Comparison of ENCODE assay signal across 26 cellular contexts in the genomic region with DNA sequence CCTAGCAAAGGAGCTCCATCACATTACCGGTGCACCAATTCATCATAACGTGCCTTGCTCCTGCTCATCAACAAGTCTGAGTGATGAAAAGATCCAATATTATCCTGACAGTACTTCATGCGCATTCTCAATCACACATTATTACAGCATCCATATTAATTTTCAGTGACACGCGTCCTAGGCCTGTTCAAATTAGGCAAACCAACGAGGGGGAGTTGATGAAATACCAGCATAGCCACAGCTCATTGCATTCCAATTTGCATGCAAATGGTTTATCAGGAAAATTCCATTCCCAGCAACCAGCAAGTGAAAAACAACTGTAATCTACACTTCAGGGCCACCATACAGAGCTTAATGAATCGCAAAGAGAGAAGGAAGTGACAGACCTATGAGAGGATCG.
A peak's percentile ranks its signal among the peaks of the same experiment; 100 is the strongest.
DNase-seq lines count a peak whose midpoint lies in the region; ATAC-seq, FAIRE-seq and TF ChIP-seq lines count a peak whose summit lies in the region.
"Had no signal": no experiment of that assay in that cellular context is flagged by ENCODE, and none has a peak within 500 bp of the region (broad histone marks: within the 10 kb centered on the region; RNA-seq: fewer than 3 reads in every experiment).

No MANE protein-coding gene starts in this region.

- no peak overlapping the region for H3K27ac ChIP-seq in uterus
- H3K27ac ChIP-seq: 22Rv1, prostate gland, spleen, stomach had no signal

- no peaks in the 10 kb centered on the region for H3K36me3 ChIP-seq in uterus
- H3K36me3 ChIP-seq: prostate gland had no signal

- no peaks in the 10 kb centered on the region for H3K9me3 ChIP-seq in uterus
- H3K9me3 ChIP-seq: BE2C, Caco-2, prostate gland, spleen, stomach had no signal

- no peaks in the 10 kb centered on the region for H3K27me3 ChIP-seq in uterus
- H3K27me3 ChIP-seq: BE2C, spleen, stomach had no signal

- FAIRE-seq in urothelium cell line (lab: Jason Lieb, UNC): peak; percentile 42
- FAIRE-seq: GM18507, HepG2 had no signal

- peak; percentile 50 for DNase-seq in NCI-H2107 treated with DMSO at 0.1 percent for 48 hours (lab: John Stamatoyannopoulos, UW; ENCODE audit: unreplicated experiment)
- DNase-seq in NCI-H2107 (lab: John Stamatoyannopoulos, UW): no peak
- DNase-seq in NCI-H524 treated with DMSO at 0.1 percent for 48 hours (lab: John Stamatoyannopoulos, UW): peak; percentile 60
- DNase-seq in fibroblast of the aortic adventitia (ENCODE audit: low read depth): peak; percentile 33
- no peak for DNase-seq in urothelium cell line (ENCODE audit: low spot score)
- DNase-seq in kidney glomerular epithelial cell (lab: John Stamatoyannopoulos, UW): no peak
- DNase-seq in uterus: no peak
- DNase-seq: activated CD4-positive, alpha-beta T cell treated with anti-CD3 and anti-CD28 coated beads for 1 hour; activated CD8-positive, alpha-beta memory T cell treated with anti-CD3 and anti-CD28 coated beads for 24 hours; activated T-cell treated with anti-CD3 and anti-CD28 coated beads, Interleukin-2, amount 50 U/mL, for 72 hours; BE2C; Caco-2; effector CD8-positive, alpha-beta T cell; NCI-H1436; NCI-H345; spleen; stimulated activated CD4-positive, alpha-beta T cell treated with anti-CD3 and anti-CD28 coated beads, Interleukin-4, amount 100 ng/mL, for 4 hours; stomach had no signal

- ATAC-seq in GM18907 (IDR thresholded peaks at IDR 0.05; ENCODE audit: unreplicated experiment): no peak
- ATAC-seq: activated naive CD4-positive, alpha-beta T cell treated with anti-CD3 and anti-CD28 coated beads, Interleukin-2, amount 50 U/mL, for 72 hours; activated T-cell treated with anti-CD3 and anti-CD28 coated beads, Interleukin-2, amount 50 U/mL, for 72 hours; esophagus mucosa; HepG2; left lobe of liver had no signal

- no peaks in the 10 kb centered on the region for H3K4me1 ChIP-seq in uterus
- H3K4me1 ChIP-seq: Caco-2, prostate gland, spleen, stomach had no signal

- no peak for TF ChIP-seq CTCF in fibroblast of the aortic adventitia (IDR thresholded peaks at IDR 0.05; ENCODE audit: insufficient read depth, low read length)
- TF ChIP-seq CTCF in uterus (IDR thresholded peaks at IDR 0.05): no peak

- H3K4me3 ChIP-seq in fibroblast of the aortic adventitia (ENCODE audit: low read depth, low read length) (no peak overlapping the region), uterus (no peak overlapping the region)
- H3K4me3 ChIP-seq: prostate gland, spleen, stomach had no signal

- TF ChIP-seq POLR2A in uterus (IDR thresholded peaks at IDR 0.05): no peak

- intact Hi-C loops in uterus (cut with DNase I; ENCODE audit: low total_unique reads): no loop called here

Comparison
In these comparisons a context has a peak if more than half of its experiments do, and no peak if none do; other contexts are left out.
1. DNase-seq: peak in NCI-H2107 treated with DMSO at 0.1 percent for 48 hours (single experiment), NCI-H524 treated with DMSO at 0.1 percent for 48 hours (single experiment) and fibroblast of the aortic adventitia (single experiment); none in NCI-H2107 (single experiment), urothelium cell line (single experiment), kidney glomerular epithelial cell (single experiment) and uterus (0 of 2).